ENCODE assay signal across 12 cellular contexts in genomic region chr18:21074336-21075323, GRCh38. TPM values are rescaled to one million over a fixed set of nuclear protein-coding genes. Genes with fewer than 3 reads are reported as not detected.
DNase-seq lines count a peak whose midpoint lies in the region; ATAC-seq, FAIRE-seq and TF ChIP-seq lines count a peak whose summit lies in the region.
"Had no signal": no experiment of that assay in that cellular context is flagged by ENCODE, and none has a peak within 500 bp of the region (broad histone marks: within the 10 kb centered on the region; RNA-seq: fewer than 3 reads in every experiment).

No MANE protein-coding gene starts in this region.

- peak overlapping the region; percentile 37 to 40 for H3K27ac ChIP-seq in breast epithelium
- H3K27ac ChIP-seq in parathyroid adenoma = peak overlapping the region; percentile 9
- H3K27ac ChIP-seq: right atrium auricular region had no signal

- no peak for ATAC-seq in GM19467 (IDR thresholded peaks at IDR 0.05; ENCODE audit: unreplicated experiment)

- DNase-seq in SIG-M5 treated with dmso at 0.1 percent for 504 hours (lab: John Stamatoyannopoulos, UW; ENCODE audit: unreplicated experiment) (peak; percentile 27), SIG-M5 (lab: John Stamatoyannopoulos, UW) (no peak), NCI-H146 treated with DMSO at 0.1 percent for 48 hours (lab: John Stamatoyannopoulos, UW; ENCODE audit: unreplicated experiment) (peak; percentile 40), breast epithelium (ENCODE audit: low spot score in 2 of 2) (no peak), GM10266 (ENCODE audit: extremely low spot score) (no peak), D721Med (ENCODE audit: insufficient read length, low spot score) (no peak)
- DNase-seq: anterior cingulate cortex, KG1, NCI-H82 had no signal

- no peak overlapping the region for H2AFZ ChIP-seq in parathyroid adenoma

- H3K36me3 ChIP-seq in breast epithelium (no peaks in the 10 kb centered on the region), parathyroid adenoma (ENCODE audit: control insufficient read depth, insufficient read depth, low read length) (no peaks in the 10 kb centered on the region)
- H3K36me3 ChIP-seq: right atrium auricular region had no signal

- peaks cover 42% of the 10 kb centered on the region for H3K79me2 ChIP-seq in parathyroid adenoma

- TF ChIP-seq CTCF in breast epithelium (IDR thresholded peaks at IDR 0.05) (no peak), parathyroid adenoma (IDR thresholded peaks at IDR 0.05) (no peak), GM10266 (IDR thresholded peaks at IDR 0.05; ENCODE audit: control insufficient read depth, insufficient read depth, low read depth, missing control alignments) (no peak), D721Med (IDR thresholded peaks at IDR 0.05; ENCODE audit: insufficient read depth, missing control alignments) (no peak)

- no peak overlapping the region for H3K4me2 ChIP-seq in parathyroid adenoma (ENCODE audit: low read length)

- FAIRE-seq in D721Med (lab: Jason Lieb, UNC) = no peak

- no peaks in the 10 kb centered on the region for H3K9me3 ChIP-seq in breast epithelium
- no peaks in the 10 kb centered on the region for H3K9me3 ChIP-seq in parathyroid adenoma (ENCODE audit: control insufficient read depth, low read length)
- H3K9me3 ChIP-seq: right atrium auricular region had no signal

- intact Hi-C loops in breast epithelium (cut with DNase I; ENCODE audit: low total_unique reads) = no loop called here

- H3K27me3 ChIP-seq in breast epithelium = no peaks in the 10 kb centered on the region
- H3K27me3 ChIP-seq in parathyroid adenoma (ENCODE audit: control insufficient read depth, insufficient read depth, low read length) = no peaks in the 10 kb centered on the region
- H3K27me3 ChIP-seq: right atrium auricular region had no signal

- H3K4me3 ChIP-seq in breast epithelium = no peak overlapping the region
- no peak overlapping the region for H3K4me3 ChIP-seq in parathyroid adenoma (ENCODE audit: low read depth, low read length)
- H3K4me3 ChIP-seq: right atrium auricular region had no signal

- TF ChIP-seq POLR2A in breast epithelium (IDR thresholded peaks at IDR 0.05) = no peak

- no peak overlapping the region for H3K9ac ChIP-seq in parathyroid adenoma

- H3K4me1 ChIP-seq in breast epithelium (peaks cover 0 to 15% of the 10 kb centered on the region in 2 donors), parathyroid adenoma (peaks cover 17% of the 10 kb centered on the region)

RNA-seq across cellular contexts. Expression of gene ROCK1, which starts 37.0 kb away (rescaled TPM):
- total RNA-seq in breast epithelium = 10 to 100 TPM; 79.3 to 99.2 (median 86.6) TPM

Comparison
In these comparisons a context has a peak if more than half of its experiments do, and no peak if none do; other contexts are left out.
1. DNase-seq: peak in SIG-M5 treated with dmso at 0.1 percent for 504 hours (single experiment) and NCI-H146 treated with DMSO at 0.1 percent for 48 hours (single experiment); none in SIG-M5 (single experiment), breast epithelium (0 of 2), GM10266 (single experiment) and D721Med (single experiment).